In the genomic region with DNA sequence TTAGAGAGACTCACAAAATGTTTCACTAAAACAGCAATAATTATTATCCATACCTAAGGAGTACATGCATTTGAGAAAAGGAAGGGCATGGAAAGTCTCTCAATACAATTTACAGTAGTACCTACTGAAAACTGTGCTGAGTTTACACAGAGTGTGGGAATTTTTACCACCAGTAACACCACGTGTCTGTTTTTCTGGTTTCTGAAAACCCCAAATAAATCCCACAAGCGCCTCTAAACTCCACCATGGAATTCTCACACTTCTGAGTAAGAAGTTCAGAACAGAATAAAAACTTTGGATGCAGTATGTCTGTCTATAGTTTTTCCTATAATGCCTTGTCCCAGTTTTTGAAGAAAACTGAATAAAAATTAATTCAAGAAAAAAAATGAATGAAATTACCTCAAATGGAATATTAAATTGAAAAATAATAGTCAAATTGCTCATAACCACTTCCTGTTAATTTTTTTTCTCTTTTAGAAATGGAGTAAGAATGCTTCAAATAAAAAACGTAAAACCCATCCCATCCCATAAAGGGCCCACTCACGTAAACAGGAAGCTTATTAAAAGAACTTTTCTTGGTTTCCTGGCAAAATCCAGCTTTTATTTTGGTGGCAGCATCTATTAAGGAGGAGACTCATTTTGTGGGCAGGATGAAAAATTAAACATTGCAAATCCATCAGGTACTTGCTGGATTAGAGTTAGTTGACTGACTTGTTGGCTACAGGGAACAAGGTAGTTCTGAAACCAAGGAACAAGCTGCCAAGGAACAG, we compare ENCODE assay signal across 18 cellular contexts.
DNase-seq lines count a peak whose midpoint lies in the region; ATAC-seq and TF ChIP-seq lines count a peak whose summit lies in the region.
"Had no signal": no experiment of that assay in that cellular context is flagged by ENCODE, and none has a peak within 500 bp of the region (broad histone marks: within the 10 kb centered on the region; RNA-seq: fewer than 3 reads in every experiment).

No MANE protein-coding gene starts in this region.

- H3K27me3 Mint-ChIP-seq in MCF 10A (ENCODE audit: insufficient read depth, unreplicated experiment) = no peaks in the 10 kb centered on the region
- no peaks in the 10 kb centered on the region for H3K27me3 Mint-ChIP-seq in progenitor cell of endocrine pancreas
- H3K27me3 Mint-ChIP-seq: CD8-positive, alpha-beta memory T cell had no signal

- DNase-seq in mammary epithelial cell (no peak), MCF 10A (ENCODE audit: unreplicated experiment) (no peak), amniotic epithelial cell (ENCODE audit: low read depth) (peak; percentile 9), fibroblast of villous mesenchyme (ENCODE audit: low read depth) (peak; percentile 33), progenitor cell of endocrine pancreas (ENCODE audit: low spot score, unreplicated experiment) (no peak), NCI-H1092 treated with DMSO at 0.1 percent for 48 hours (lab: John Stamatoyannopoulos, UW) (no peak)
- DNase-seq: 8988T; AML-193; Caco-2; CD8-positive, alpha-beta memory T cell; DMS53; GOT3; HCEC 1CT; HFFc6 had no signal

- H3K27me3 ChIP-seq in mammary epithelial cell (ENCODE audit: insufficient read depth, low read length) (no peaks in the 10 kb centered on the region), skeletal muscle satellite cell (ENCODE audit: control insufficient read depth, insufficient read depth, low read length) (no peaks in the 10 kb centered on the region)
- H3K27me3 ChIP-seq: BLaER1 had no signal

- 86% methylated on average over 4 of the region's 4 CpGs for WGBS in mammary epithelial cell (ENCODE audit: low coverage, missing lambda C conversion rate)

- H3K9ac ChIP-seq in mammary epithelial cell (ENCODE audit: insufficient read depth, low read length) (no peak overlapping the region), skeletal muscle satellite cell (ENCODE audit: low read depth, low read length) (no peak overlapping the region)
- H3K9ac ChIP-seq: BLaER1 had no signal

- intact Hi-C loops in mammary epithelial cell (cut with micrococcal nuclease) = no loop called here
- intact Hi-C loops in MCF 10A (cut with micrococcal nuclease) = no loop called here

- H4K20me1 ChIP-seq in mammary epithelial cell (ENCODE audit: insufficient read depth, low read length) = no peaks in the 10 kb centered on the region
- H4K20me1 ChIP-seq: BLaER1 had no signal

- H3K4me1 Mint-ChIP-seq in MCF 10A (ENCODE audit: insufficient read depth, unreplicated experiment) (no peaks in the 10 kb centered on the region), progenitor cell of endocrine pancreas (ENCODE audit: low read depth) (peaks cover 3% of the 10 kb centered on the region)

- H3K4me3 ChIP-seq in mammary epithelial cell (replicated peaks in 1 of 3; ENCODE audit: insufficient read depth in 1 of 3, low read depth in 2 of 3, low read length in 3 of 3) (no peak overlapping the region), fibroblast of villous mesenchyme (ENCODE audit: low read depth, low read length) (no peak overlapping the region), skeletal muscle satellite cell (ENCODE audit: low read length) (no peak overlapping the region)
- H3K4me3 ChIP-seq: BLaER1, GM12878 had no signal

- H3K4me3 Mint-ChIP-seq in MCF 10A (ENCODE audit: unreplicated experiment) (no peak overlapping the region), progenitor cell of endocrine pancreas (ENCODE audit: low read depth) (no peak overlapping the region)
- H3K4me3 Mint-ChIP-seq: CD8-positive, alpha-beta memory T cell; HFFc6 had no signal

- dilution Hi-C loops in mammary epithelial cell (cut with HindIII; ENCODE audit: low sequenced_read_pairs) = no loop called here

- in situ Hi-C loops in mammary epithelial cell (cut with MboI; ENCODE audit: low sequenced_read_pairs in 2 of 2) = no loop called here

- H3K9me3 ChIP-seq in mammary epithelial cell (replicated peaks; ENCODE audit: insufficient read depth, low read length) (no peaks in the 10 kb centered on the region), skeletal muscle satellite cell (replicated peaks; ENCODE audit: low read length) (no peaks in the 10 kb centered on the region)
- H3K9me3 ChIP-seq: BLaER1, Caco-2 had no signal

- H3K27ac ChIP-seq in mammary epithelial cell (ENCODE audit: insufficient read depth, low read depth, low read length) = no peak overlapping the region
- H3K27ac ChIP-seq: BLaER1 had no signal

- peak overlapping the region; percentile 27 for H2AFZ ChIP-seq in mammary epithelial cell (ENCODE audit: low read depth, low read length)

- no peaks in the 10 kb centered on the region for H3K79me2 ChIP-seq in mammary epithelial cell (ENCODE audit: insufficient read depth, low read length)

- TF ChIP-seq CTCF in mammary epithelial cell (conservative IDR thresholded peaks at IDR 0.05 in 1 of 2, IDR thresholded peaks at IDR 0.05 in 1 of 2; ENCODE audit: extremely low read depth in 1 of 2, insufficient read depth in 1 of 2, low read depth in 1 of 2, low read length in 2 of 2) (no peak), MCF 10A (IDR thresholded peaks at IDR 0.05; ENCODE audit: unreplicated experiment) (no peak), fibroblast of villous mesenchyme (IDR thresholded peaks at IDR 0.05; ENCODE audit: insufficient read depth, low read depth, low read length) (no peak), progenitor cell of endocrine pancreas (IDR thresholded peaks at IDR 0.05; ENCODE audit: unreplicated experiment) (no peak)

- no peaks in the 10 kb centered on the region for H3K4me1 ChIP-seq in mammary epithelial cell (ENCODE audit: insufficient read depth, low read length)
- H3K4me1 ChIP-seq in skeletal muscle satellite cell (ENCODE audit: control insufficient read depth, insufficient read depth, low read length) = peaks cover 38% of the 10 kb centered on the region
- H3K4me1 ChIP-seq: BLaER1, Caco-2 had no signal

- ATAC-seq in GM18873 (IDR thresholded peaks at IDR 0.05; ENCODE audit: low FRiP score, unreplicated experiment) = no peak
- ATAC-seq: GM12878 had no signal

- no peaks in the 10 kb centered on the region for H3K36me3 ChIP-seq in mammary epithelial cell (ENCODE audit: insufficient read depth, low read length)
- no peaks in the 10 kb centered on the region for H3K36me3 ChIP-seq in skeletal muscle satellite cell (ENCODE audit: insufficient read depth, low read length)
- H3K36me3 ChIP-seq: BLaER1 had no signal

- H3K36me3 Mint-ChIP-seq in MCF 10A (ENCODE audit: insufficient read depth, unreplicated experiment) = no peaks in the 10 kb centered on the region
- H3K36me3 Mint-ChIP-seq in progenitor cell of endocrine pancreas (ENCODE audit: insufficient read depth) = no peaks in the 10 kb centered on the region

- no peaks in the 10 kb centered on the region for H3K9me3 Mint-ChIP-seq in MCF 10A (ENCODE audit: unreplicated experiment)
- H3K9me3 Mint-ChIP-seq in progenitor cell of endocrine pancreas (ENCODE audit: low read depth) = no peaks in the 10 kb centered on the region
- H3K9me3 Mint-ChIP-seq: CD8-positive, alpha-beta memory T cell; HFFc6 had no signal

- POLR2A ChIA-PET in MCF 10A (lab: Yijun Ruan, JAX) = no interaction called here

- BruUV-seq in mammary epithelial cell (replicated peaks; lab: Mats Ljungman, UMichigan) (no TSS peak), MCF 10A (replicated peaks; lab: Mats Ljungman, UMichigan) (no TSS peak)

- no peak overlapping the region for H3K27ac Mint-ChIP-seq in MCF 10A (ENCODE audit: low read depth, unreplicated experiment)
- no peak overlapping the region for H3K27ac Mint-ChIP-seq in progenitor cell of endocrine pancreas
- H3K27ac Mint-ChIP-seq: HFFc6 had no signal

- CTCF ChIA-PET in mammary epithelial cell (lab: Charles Lee; ENCODE audit: low non-redundant PET) (no interaction called here), MCF 10A (lab: Yijun Ruan, JAX) (interaction anchor here (0.6 to 0.7 kb wide), 3 partner anchors 12 to 754 kb away, joined by 3 read pairs; no protein-coding TSS in a partner anchor)

- H3K4me2 ChIP-seq in mammary epithelial cell (ENCODE audit: insufficient read depth, low read depth, low read length) = no peak overlapping the region
- H3K4me2 ChIP-seq in skeletal muscle satellite cell (ENCODE audit: low read length) = peak overlapping the region; percentile 9
- H3K4me2 ChIP-seq: BLaER1 had no signal

Comparison
In these comparisons a context has a peak if more than half of its experiments do, and no peak if none do; other contexts are left out.
1. DNase-seq: peak in amniotic epithelial cell (single experiment) and fibroblast of villous mesenchyme (single experiment); none in mammary epithelial cell (single experiment), MCF 10A (single experiment), progenitor cell of endocrine pancreas (single experiment) and NCI-H1092 treated with DMSO at 0.1 percent for 48 hours (single experiment).